Comparison of ENCODE assay signal across 17 cellular contexts in the genomic region with DNA sequence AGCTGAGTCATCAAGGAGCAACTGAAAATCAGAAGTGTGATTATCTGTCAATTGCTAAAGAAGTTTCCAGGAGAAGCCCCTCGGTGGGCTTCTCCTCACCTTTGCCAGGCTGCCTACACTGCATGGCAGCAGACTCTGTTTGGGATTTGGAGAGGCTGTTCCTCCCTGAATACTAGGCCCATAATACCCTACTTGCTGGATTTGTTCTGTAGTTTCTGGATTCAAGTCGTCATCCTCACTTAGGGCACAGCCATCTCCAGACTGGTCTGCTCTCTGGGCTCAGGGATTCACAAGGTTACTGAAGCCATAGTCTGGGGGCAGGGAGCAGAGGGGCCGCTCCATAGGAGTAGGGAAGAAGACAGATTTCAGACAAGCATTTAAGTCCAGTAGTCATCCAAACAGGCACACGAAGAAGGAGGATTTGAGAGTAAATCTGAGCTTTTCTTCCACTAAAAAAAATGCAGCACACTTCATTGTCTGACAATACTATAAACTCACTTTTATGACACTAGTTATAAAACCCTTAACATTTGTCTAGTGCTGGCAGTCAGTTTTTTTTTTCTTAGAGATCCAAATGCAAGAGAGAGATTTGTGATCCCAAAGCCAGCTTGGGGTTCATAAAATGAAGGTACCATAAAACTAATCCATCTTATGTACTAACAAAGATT.
A peak's percentile ranks its signal among the peaks of the same experiment; 100 is the strongest.
DNase-seq lines count a peak whose midpoint lies in the region; FAIRE-seq and TF ChIP-seq lines count a peak whose summit lies in the region.
"Had no signal": no experiment of that assay in that cellular context is flagged by ENCODE, and none has a peak within 500 bp of the region (broad histone marks: within the 10 kb centered on the region; RNA-seq: fewer than 3 reads in every experiment).

No MANE protein-coding gene starts in this region.

- WGBS in mesenchymal stem cell = 33% methylated on average over 3 of the region's 4 CpGs

- H3K4me1 ChIP-seq in astrocyte (ENCODE audit: insufficient read depth, low read length) (peaks cover 28% of the 10 kb centered on the region), mesenchymal stem cell (ENCODE audit: control insufficient read depth, insufficient read depth, low read depth, low read length) (peaks cover 24% of the 10 kb centered on the region)

- H3K9ac ChIP-seq in astrocyte (ENCODE audit: low read length) = peak overlapping the region; percentile 40
- H3K9ac ChIP-seq in mesenchymal stem cell (ENCODE audit: low read length) = no peak overlapping the region

- no peaks in the 10 kb centered on the region for H3K36me3 ChIP-seq in astrocyte (ENCODE audit: insufficient read depth, low read length)
- no peaks in the 10 kb centered on the region for H3K36me3 ChIP-seq in mesenchymal stem cell (ENCODE audit: control insufficient read depth in 1 of 2, insufficient read depth in 2 of 2, low read depth in 1 of 2, low read length in 2 of 2)
- H3K36me3 ChIP-seq: SJCRH30 had no signal

- H2AK5ac ChIP-seq in mesenchymal stem cell (ENCODE audit: low read length, severe bottlenecking) = peak overlapping the region; percentile 95

- TF ChIP-seq CTCF in astrocyte (IDR thresholded peaks at IDR 0.05; ENCODE audit: insufficient read depth, low read depth, low read length) (no peak), type B pancreatic cell (conservative IDR thresholded peaks at IDR 0.05) (no peak)

- peak; percentile 57 for DNase-seq in HK-2 (ENCODE audit: unreplicated experiment)
- no peak for DNase-seq in astrocyte (ENCODE audit: low read depth)
- no peak for DNase-seq in mesenchymal stem cell
- no peak for DNase-seq in type B pancreatic cell (ENCODE audit: extremely low spot score, unreplicated experiment)
- no peak for DNase-seq in stimulated activated naive CD4-positive, alpha-beta T cell treated with Interleukin-2 at 50 U/mL for 16 hours (lab: John Stamatoyannopoulos, UW)
- DNase-seq in UCSD-AML1 (lab: John Stamatoyannopoulos, UW; ENCODE audit: unreplicated experiment) = no peak
- no peak for DNase-seq in NCI-H774 (lab: John Stamatoyannopoulos, UW)
- DNase-seq: activated CD4-positive, alpha-beta T cell treated with anti-CD3 and anti-CD28 coated beads for 1 hour; hypothalamus; kidney; midbrain; NCI-H1436; NCI-H2171 treated with DMSO at 0.1 percent for 48 hours; retina; SJCRH30; stimulated activated CD8-positive, alpha-beta memory T cell treated with anti-CD3 and anti-CD28 coated beads, Interleukin-4, amount 100 ng/mL, for 48 hours; substantia nigra had no signal

- H3K27me3 Mint-ChIP-seq in astrocyte (ENCODE audit: low read depth, unreplicated experiment) (no peaks in the 10 kb centered on the region), type B pancreatic cell (no peaks in the 10 kb centered on the region)

- peak overlapping the region; percentile 30 for H2BK120ac ChIP-seq in mesenchymal stem cell (ENCODE audit: low read depth, low read length)

- H3K4me1 Mint-ChIP-seq in astrocyte (ENCODE audit: low read depth, unreplicated experiment) (peaks cover 20% of the 10 kb centered on the region), type B pancreatic cell (ENCODE audit: unreplicated experiment) (peaks cover 23% of the 10 kb centered on the region)

- H3K27ac ChIP-seq in astrocyte (ENCODE audit: low read depth, low read length) = peak overlapping the region; percentile 85
- peak overlapping the region; percentile 97 for H3K27ac ChIP-seq in mesenchymal stem cell (ENCODE audit: low read length, poor library complexity, severe bottlenecking)
- H3K27ac ChIP-seq: SJCRH30 had no signal

- no peak overlapping the region for H3K23ac ChIP-seq in mesenchymal stem cell (ENCODE audit: low read length in 2 of 2)

- H4K8ac ChIP-seq in mesenchymal stem cell (ENCODE audit: low read length) = peak overlapping the region; percentile 87

- no peaks in the 10 kb centered on the region for H4K20me1 ChIP-seq in astrocyte (ENCODE audit: insufficient read depth, low read length)

- H2AFZ ChIP-seq in astrocyte (ENCODE audit: low read depth, low read length) (no peak overlapping the region), mesenchymal stem cell (ENCODE audit: low read depth, low read length) (no peak overlapping the region)

- H3K9me3 Mint-ChIP-seq in astrocyte (ENCODE audit: unreplicated experiment) (peaks cover 2% of the 10 kb centered on the region), type B pancreatic cell (no peaks in the 10 kb centered on the region)

- H3K27ac Mint-ChIP-seq in astrocyte (ENCODE audit: unreplicated experiment) (peak overlapping the region; percentile 72), type B pancreatic cell (peak overlapping the region; percentile 94)

- H3K9me3 ChIP-seq in astrocyte (ENCODE audit: insufficient read depth, low read depth, low read length) = no peaks in the 10 kb centered on the region
- no peaks in the 10 kb centered on the region for H3K9me3 ChIP-seq in mesenchymal stem cell (ENCODE audit: control insufficient read depth, low read length)
- H3K9me3 ChIP-seq: SJCRH30 had no signal

- H3K18ac ChIP-seq in mesenchymal stem cell (ENCODE audit: low read depth in 1 of 2, low read length in 2 of 2) = peak overlapping the region; percentile 67 to 92

- H3K4me2 ChIP-seq in astrocyte (ENCODE audit: low read length) = peak overlapping the region; percentile 68
- H3K4me2 ChIP-seq in mesenchymal stem cell (ENCODE audit: low read length, poor library complexity, severe bottlenecking) = peak overlapping the region; percentile 21

- H3K4me3 Mint-ChIP-seq in astrocyte (ENCODE audit: unreplicated experiment) (no peak overlapping the region), type B pancreatic cell (no peak overlapping the region)

- H4K91ac ChIP-seq in mesenchymal stem cell (ENCODE audit: low read length) = peak overlapping the region; percentile 94

- H3K4me3 ChIP-seq in astrocyte (ENCODE audit: insufficient read depth, low read depth, low read length) = no peak overlapping the region
- H3K4me3 ChIP-seq in mesenchymal stem cell (ENCODE audit: insufficient read depth in 1 of 2, low read depth in 1 of 2, low read length in 2 of 2) = no peak overlapping the region
- H3K4me3 ChIP-seq: SJCRH30 had no signal

- H3K79me2 ChIP-seq in astrocyte (ENCODE audit: insufficient read depth, low read length) = no peaks in the 10 kb centered on the region

- peak overlapping the region; percentile 88 for H2BK5ac ChIP-seq in mesenchymal stem cell (ENCODE audit: low read depth, low read length, poor library complexity, severe bottlenecking)

- H3K14ac ChIP-seq in mesenchymal stem cell (ENCODE audit: low read length in 2 of 2) = no peak overlapping the region

- no peaks in the 10 kb centered on the region for H3K79me1 ChIP-seq in mesenchymal stem cell (replicated peaks; ENCODE audit: low read length, poor library complexity, severe bottlenecking)

- H3K27me3 ChIP-seq in astrocyte (ENCODE audit: insufficient read depth, low read length) (no peaks in the 10 kb centered on the region), mesenchymal stem cell (ENCODE audit: control insufficient read depth in 1 of 2, insufficient read depth in 1 of 2, low read length in 2 of 2) (no peaks in the 10 kb centered on the region)
- H3K27me3 ChIP-seq: SJCRH30 had no signal

- peak overlapping the region; percentile 82 to 94 for H2BK12ac ChIP-seq in mesenchymal stem cell (ENCODE audit: low read length in 2 of 2)

- H2BK15ac ChIP-seq in mesenchymal stem cell (ENCODE audit: low read depth, poor library complexity, severe bottlenecking) = peak overlapping the region; percentile 90

- FAIRE-seq in astrocyte (lab: Jason Lieb, UNC) = no peak
- FAIRE-seq: kidney had no signal

- H3K4ac ChIP-seq in mesenchymal stem cell (ENCODE audit: low read depth in 1 of 2, low read length in 2 of 2) = peak overlapping the region in 1 of 2 experiments; percentile 70

- H3K36me3 Mint-ChIP-seq in astrocyte (ENCODE audit: low read depth, unreplicated experiment) (no peaks in the 10 kb centered on the region), type B pancreatic cell (no peaks in the 10 kb centered on the region)
